Comparison of ENCODE assay signal across 28 cellular contexts in genomic region chrX:21998037-21998436, GRCh38.
"Had no signal": no experiment of that assay in that cellular context is flagged by ENCODE, and none has a peak within 500 bp of the region (broad histone marks: within the 10 kb centered on the region; RNA-seq: fewer than 3 reads in every experiment).

No MANE protein-coding gene starts in this region.

- H3K27ac ChIP-seq: ascending aorta, brain microvascular endothelial cell, esophagus muscularis mucosa, foreskin keratinocyte, pancreas, psoas muscle, sigmoid colon, thoracic aorta, uterus had no signal

- H3K4me3 ChIP-seq: adrenal gland, ascending aorta, esophagus muscularis mucosa, heart left ventricle, pancreas, psoas muscle, sigmoid colon, thoracic aorta, uterus had no signal

- H3K4me3 Mint-ChIP-seq: activated T-cell treated with anti-CD3 and anti-CD28 coated beads, Interleukin-2, amount 50 U/mL, for 24 hours; stimulated activated effector memory CD8-positive, alpha-beta T cell treated with anti-CD3 and anti-CD28 coated beads, Interleukin-12 subunit alpha, Interleukin-12 subunit beta, amount 100 ng/mL, for 72 hours; stimulated activated naive CD8-positive, alpha-beta T cell treated with anti-CD3 and anti-CD28 coated beads, Interleukin-15, Interleukin-2, amounts not matched to agents 100 ng/mL and 50 ng/mL, for 24 hours; T-helper 1 cell treated with Interleukin-12 subunit alpha and Interleukin-12 subunit beta and Interleukin-4 antibody, amounts not matched to agents 30 μg/mL and 1 μg/mL, for 36 hours had no signal

- DNase-seq: activated CD4-positive, alpha-beta T cell treated with anti-CD3 and anti-CD28 coated beads, Interleukin-2, amount 50 U/mL, for 1 hour; activated CD4-positive, CD25-positive, alpha-beta regulatory T cell treated with anti-CD3 and anti-CD28 coated beads, Interleukin-2, amount 50 U/mL, for 72 hours; activated CD8-positive, alpha-beta memory T cell treated with anti-CD3 and anti-CD28 coated beads, Interleukin-2, amount 50 U/mL, for 48 hours; activated T-cell treated with anti-CD3 and anti-CD28 coated beads, Interleukin-2, amount 50 U/mL, for 24 hours; adrenal gland; brain microvascular endothelial cell; central memory CD4-positive, alpha-beta T cell; foreskin keratinocyte; heart left ventricle; mesenchymal stem cell; nucleus accumbens; pancreas; psoas muscle; sigmoid colon; small intestine; stimulated activated CD4-positive, alpha-beta T cell treated with anti-CD3 and anti-CD28 coated beads, Interleukin-4, amount 100 ng/mL, for 24 hours; SW 1271; T1000; trophoblast cell; uterus had no signal

- H3K9me3 Mint-ChIP-seq: activated naive CD4-positive, alpha-beta T cell treated with anti-CD3 and anti-CD28 coated beads, Interleukin-2, amount 50 U/mL, for 72 hours; activated T-cell treated with anti-CD3 and anti-CD28 coated beads, Interleukin-2, amount 50 U/mL, for 24 hours; activated T-helper 2 cell treated with anti-CD3 and anti-CD28 coated beads, Interferon-gamma antibody, Interleukin-2, Interleukin-4, amounts not matched to agents 10 μg/mL and 5 μg/mL and 100 μg/mL, durations not matched to agents 14 hours and 24 hours and 36 hours; stimulated activated effector memory CD8-positive, alpha-beta T cell treated with anti-CD3 and anti-CD28 coated beads, Interleukin-12 subunit alpha, Interleukin-12 subunit beta, amount 100 ng/mL, for 72 hours; stimulated activated naive CD8-positive, alpha-beta T cell treated with anti-CD3 and anti-CD28 coated beads, Interleukin-15, Interleukin-2, amounts not matched to agents 100 ng/mL and 50 ng/mL, for 24 hours had no signal

- H3K27me3 ChIP-seq: adrenal gland, ascending aorta, brain microvascular endothelial cell, esophagus muscularis mucosa, foreskin keratinocyte, heart left ventricle, sigmoid colon, uterus had no signal

- H3K27me3 Mint-ChIP-seq: stimulated activated naive CD8-positive, alpha-beta T cell treated with anti-CD3 and anti-CD28 coated beads, Interleukin-15, Interleukin-2, amounts not matched to agents 100 ng/mL and 50 ng/mL, for 24 hours had no signal

- H3K27ac Mint-ChIP-seq: activated naive CD4-positive, alpha-beta T cell treated with anti-CD3 and anti-CD28 coated beads, Interleukin-2, amount 50 U/mL, for 72 hours; activated T-cell treated with anti-CD3 and anti-CD28 coated beads, Interleukin-2, amount 50 U/mL, for 24 hours; activated T-helper 2 cell treated with anti-CD3 and anti-CD28 coated beads, Interferon-gamma antibody, Interleukin-2, Interleukin-4, amounts not matched to agents 10 μg/mL and 5 μg/mL and 100 μg/mL, durations not matched to agents 14 hours and 24 hours and 36 hours; stimulated activated effector memory CD8-positive, alpha-beta T cell treated with anti-CD3 and anti-CD28 coated beads, Interleukin-12 subunit alpha, Interleukin-12 subunit beta, amount 100 ng/mL, for 72 hours; stimulated activated naive CD8-positive, alpha-beta T cell treated with anti-CD3 and anti-CD28 coated beads, Interleukin-15, Interleukin-2, amounts not matched to agents 100 ng/mL and 50 ng/mL, for 24 hours; T-helper 1 cell treated with Interleukin-12 subunit alpha and Interleukin-12 subunit beta and Interleukin-4 antibody, amounts not matched to agents 30 μg/mL and 1 μg/mL, for 36 hours had no signal

- ATAC-seq: activated naive CD4-positive, alpha-beta T cell treated with anti-CD3 and anti-CD28 coated beads, Interleukin-2, amount 50 U/mL, for 72 hours; foreskin keratinocyte; heart left ventricle; pancreas; psoas muscle; stimulated activated effector memory CD8-positive, alpha-beta T cell treated with anti-CD3 and anti-CD28 coated beads, Interleukin-12 subunit alpha, Interleukin-12 subunit beta, amount 100 ng/mL, for 72 hours had no signal
